27 cellular contexts compared by ENCODE assay signal in genomic region chr2:159786938-159787337, GRCh38. TPM values are rescaled to one million over a fixed set of nuclear protein-coding genes. Genes with fewer than 3 reads are reported as not detected.
"Had no signal": no experiment of that assay in that cellular context is flagged by ENCODE, and none has a peak within 500 bp of the region (broad histone marks: within the 10 kb centered on the region; RNA-seq: fewer than 3 reads in every experiment).

No MANE protein-coding gene starts in this region.

- H3K36me3 Mint-ChIP-seq: natural killer cell treated with Interleukin-12 subunit alpha and Interleukin-12 subunit beta and Interleukin-15 and Interleukin-18, amount 100 ng/mL, for 72 hours; stimulated activated memory B cell treated with anti-CD40 and anti-IgM and Interleukin-4, amounts not matched to agents 10 μg/mL and 1 μg/mL and 100 μg/mL, for 72 hours; type B pancreatic cell had no signal

- H3K4me2 ChIP-seq: smooth muscle cell had no signal

- ATAC-seq: naive thymus-derived CD4-positive, alpha-beta T cell; natural killer cell treated with Interleukin-12 subunit alpha and Interleukin-12 subunit beta and Interleukin-15 and Interleukin-18, amount 100 ng/mL, for 72 hours; pancreas; right cardiac atrium; sciatic nerve; stimulated activated memory B cell treated with anti-CD40 and anti-IgM and Interleukin-4, amounts not matched to agents 10 μg/mL and 1 μg/mL and 100 μg/mL, for 72 hours; stimulated activated naive CD8-positive, alpha-beta T cell treated with anti-CD3 and anti-CD28 coated beads, Interleukin-15, amount 100 ng/mL, for 72 hours had no signal

- H3K4me3 ChIP-seq: left ventricle myocardium inferior, lung, mucosa of descending colon, pancreas, prostate gland, smooth muscle cell, tibial nerve, uterus had no signal

- H3K4me1 Mint-ChIP-seq: stimulated activated memory B cell treated with anti-CD40 and anti-IgM and Interleukin-4, amounts not matched to agents 10 μg/mL and 1 μg/mL and 100 μg/mL, for 72 hours; stimulated activated naive CD8-positive, alpha-beta T cell treated with anti-CD3 and anti-CD28 coated beads, Interleukin-15, amount 100 ng/mL, for 72 hours had no signal

- H3K27me3 Mint-ChIP-seq: naive thymus-derived CD4-positive, alpha-beta T cell; natural killer cell treated with Interleukin-12 subunit alpha and Interleukin-12 subunit beta and Interleukin-15 and Interleukin-18, amount 100 ng/mL, for 72 hours; stimulated activated memory B cell treated with anti-CD40 and anti-IgM and Interleukin-4, amounts not matched to agents 10 μg/mL and 1 μg/mL and 100 μg/mL, for 72 hours; stimulated activated naive CD8-positive, alpha-beta T cell treated with anti-CD3 and anti-CD28 coated beads, Interleukin-15, amount 100 ng/mL, for 72 hours; type B pancreatic cell had no signal

- H3K4me3 Mint-ChIP-seq: naive thymus-derived CD4-positive, alpha-beta T cell; natural killer cell treated with Interleukin-12 subunit alpha and Interleukin-12 subunit beta and Interleukin-15 and Interleukin-18, amount 100 ng/mL, for 72 hours; stimulated activated memory B cell treated with anti-CD40 and anti-IgM and Interleukin-4, amounts not matched to agents 10 μg/mL and 1 μg/mL and 100 μg/mL, for 72 hours; stimulated activated naive CD8-positive, alpha-beta T cell treated with anti-CD3 and anti-CD28 coated beads, Interleukin-15, amount 100 ng/mL, for 72 hours had no signal

- H3K36me3 ChIP-seq: left ventricle myocardium inferior, pancreas, prostate gland, tibial nerve, uterus had no signal

- H3K27me3 ChIP-seq: pancreas, tibial nerve, uterus had no signal

- H3K27ac ChIP-seq: left ventricle myocardium inferior, pancreas, prostate gland, tibial nerve, uterus had no signal

- H3K4me1 ChIP-seq: pancreas, prostate gland had no signal

- H3K9me3 ChIP-seq: left ventricle myocardium inferior, mucosa of descending colon, pancreas, prostate gland, tibial nerve, uterus had no signal

- H3K9me3 Mint-ChIP-seq: naive thymus-derived CD4-positive, alpha-beta T cell; natural killer cell treated with Interleukin-12 subunit alpha and Interleukin-12 subunit beta and Interleukin-15 and Interleukin-18, amount 100 ng/mL, for 72 hours; stimulated activated memory B cell treated with anti-CD40 and anti-IgM and Interleukin-4, amounts not matched to agents 10 μg/mL and 1 μg/mL and 100 μg/mL, for 72 hours; stimulated activated naive CD8-positive, alpha-beta T cell treated with anti-CD3 and anti-CD28 coated beads, Interleukin-15, amount 100 ng/mL, for 72 hours; type B pancreatic cell had no signal

- H3K27ac Mint-ChIP-seq: naive thymus-derived CD4-positive, alpha-beta T cell; natural killer cell treated with Interleukin-12 subunit alpha and Interleukin-12 subunit beta and Interleukin-15 and Interleukin-18, amount 100 ng/mL, for 72 hours; stimulated activated memory B cell treated with anti-CD40 and anti-IgM and Interleukin-4, amounts not matched to agents 10 μg/mL and 1 μg/mL and 100 μg/mL, for 72 hours; stimulated activated naive CD8-positive, alpha-beta T cell treated with anti-CD3 and anti-CD28 coated beads, Interleukin-15, amount 100 ng/mL, for 72 hours had no signal

- DNase-seq: hippocampal formation; islet precursor cell; left ventricle myocardium inferior; midbrain; mucosa of descending colon; naive thymus-derived CD4-positive, alpha-beta T cell; pancreas; posterior cingulate gyrus; retina; right cardiac atrium; stimulated activated CD4-positive, alpha-beta T cell treated with anti-CD3 and anti-CD28 coated beads, Interleukin-1b, Interleukin-23, amount 100 ng/mL, for 48 hours; stimulated activated CD4-positive, alpha-beta T cell treated with anti-CD3 and anti-CD28 coated beads, Interleukin-2, amount 100 ng/mL, for 48 hours; stimulated activated CD4-positive, alpha-beta T cell treated with anti-CD3 and anti-CD28 coated beads, Interleukin-4, amount 100 ng/mL, for 4 hours; stimulated activated CD8-positive, alpha-beta memory T cell treated with anti-CD3 and anti-CD28 coated beads, Interleukin-4, amount 100 ng/mL, for 48 hours; stimulated activated naive CD4-positive, alpha-beta T cell treated with Interleukin-2 at 50 U/mL for 16 hours; stimulated activated naive CD8-positive, alpha-beta T cell treated with anti-CD3 and anti-CD28 coated beads, Interleukin-15, amount 100 ng/mL, for 72 hours; substantia nigra; uterus had no signal

RNA-seq across cellular contexts. Expression of gene CD302, which starts 11.1 kb away (rescaled TPM):
- polyA plus RNA-seq: neural cell had no signal
